1 cellular context compared by ENCODE assay signal in the genomic region with DNA sequence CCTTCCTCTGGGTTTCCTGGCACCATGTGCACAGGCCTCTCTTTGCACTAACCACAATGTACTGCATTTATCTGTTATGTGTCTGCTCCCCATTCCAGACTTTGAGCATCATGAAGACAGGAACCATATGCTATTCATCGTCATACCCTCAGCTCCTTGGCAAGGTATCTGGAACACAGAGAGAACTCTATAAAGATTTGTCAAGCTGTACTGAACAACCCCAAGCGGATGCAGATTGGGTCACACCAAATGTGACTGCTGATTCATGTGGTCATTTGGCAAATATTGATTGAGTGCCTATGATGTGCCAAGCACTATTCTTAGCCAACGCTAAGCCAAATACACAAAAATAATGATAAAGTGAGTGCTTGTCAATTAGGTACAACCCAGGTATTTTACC.
TF ChIP-seq lines count a peak whose summit lies in the region.

No MANE protein-coding gene starts in this region.

TF ChIP-seq in HepG2, 621 proteins besides CTCF, POLR2A, EP300 and RAD21:
- TF ChIP-seq ZNF569 (CRISPR knock-in tag; IDR thresholded peaks at IDR 0.05; ENCODE audit: borderline replicate concordance) = no peak
- no peak for TF ChIP-seq TCF12 (IDR thresholded peaks at IDR 0.05)
- no peak for TF ChIP-seq TCF12 (CRISPR knock-in tag; IDR thresholded peaks at IDR 0.05)
